Comparison of ENCODE assay signal across 8 cellular contexts in the genomic region with DNA sequence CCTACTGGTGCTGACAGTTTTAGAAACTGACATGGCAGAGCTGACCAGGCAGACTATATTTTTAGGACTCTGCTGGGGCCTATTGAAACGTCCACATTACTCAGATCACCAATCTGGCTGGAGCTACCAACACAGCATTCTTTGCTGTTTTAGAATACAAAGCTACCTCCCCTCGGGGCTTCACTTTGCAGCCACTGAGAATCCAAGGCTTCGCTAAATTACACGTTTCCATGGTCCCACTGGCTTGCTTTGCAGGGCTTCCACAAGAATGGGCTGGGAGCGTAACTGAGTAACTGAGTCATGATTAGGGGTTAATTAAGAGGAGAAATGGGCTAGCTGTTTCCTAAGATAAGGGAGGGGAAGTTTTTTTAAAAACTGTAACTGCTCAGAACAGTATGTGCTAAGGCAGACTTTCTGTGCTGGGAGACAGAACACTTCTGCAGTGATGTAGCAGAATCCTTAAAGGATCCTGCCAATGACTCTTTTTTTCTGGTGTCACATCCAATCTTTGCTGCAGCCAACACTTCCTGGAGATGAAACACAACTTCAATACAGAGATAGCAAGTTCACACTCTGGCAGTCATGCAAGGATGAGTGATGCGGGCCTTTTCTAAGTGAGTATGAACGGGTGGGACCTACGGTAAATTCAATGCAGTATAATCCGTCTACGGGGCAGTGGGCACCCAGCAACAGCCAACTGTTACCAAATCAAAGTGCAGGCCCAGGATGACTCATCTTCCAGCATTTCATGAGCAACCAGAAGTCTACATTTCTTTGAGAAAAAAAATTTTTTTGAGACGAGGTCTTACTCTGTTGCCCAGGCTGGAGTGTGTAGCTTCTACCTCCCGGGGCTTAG. TPM values are rescaled to one million over a fixed set of nuclear protein-coding genes. Genes with fewer than 3 reads are reported as not detected.
A peak's percentile ranks its signal among the peaks of the same experiment; 100 is the strongest.
DNase-seq lines count a peak whose midpoint lies in the region; ATAC-seq and TF ChIP-seq lines count a peak whose summit lies in the region.

No MANE protein-coding gene starts in this region.

- peaks cover 22% of the 10 kb centered on the region for H3K36me3 Mint-ChIP-seq in activated CD4-positive, alpha-beta memory T cell treated with anti-CD3 and anti-CD28 coated beads, Interleukin-2, amount 10 ng/mL, durations not matched to agents 7 days and 5 days (ENCODE audit: low read depth)
- peaks cover 24% of the 10 kb centered on the region for H3K36me3 Mint-ChIP-seq in T-cell

- ATAC-seq in foreskin keratinocyte (peak; percentile 42), GM18861 (IDR thresholded peaks at IDR 0.05; ENCODE audit: unreplicated experiment) (no peak), T-cell (replicated peaks in 1 of 4) (no peak)

- H3K27ac ChIP-seq in foreskin keratinocyte, result no peak overlapping the region

- CTCF ChIA-PET in GM10248 (lab: Yijun Ruan, JAX), result interaction anchor here (1.0 to 1.7 kb wide), 3 partner anchors 11 to 44 kb away, joined by 3 to 5 read pairs (median 4); partner anchors contain the start of gene NDUFS5
- CTCF ChIA-PET in activated CD4-positive, alpha-beta memory T cell treated with anti-CD3 and anti-CD28 coated beads, Interleukin-2, amount 10 ng/mL, durations not matched to agents 7 days and 5 days (lab: Charles Lee), result no interaction called here
- CTCF ChIA-PET in T-cell (lab: Charles Lee), result interaction anchor here in 1 of 2 donors (0.6 kb wide), 1 partner anchor 199 kb away, joined by 3 read pairs; no protein-coding TSS in a partner anchor

- H3K9me3 Mint-ChIP-seq in activated CD4-positive, alpha-beta memory T cell treated with anti-CD3 and anti-CD28 coated beads, Interleukin-2, amount 10 ng/mL, durations not matched to agents 7 days and 5 days, result no peaks in the 10 kb centered on the region
- no peaks in the 10 kb centered on the region for H3K9me3 Mint-ChIP-seq in T-cell

- no peak for TF ChIP-seq CTCF in GM10248 (IDR thresholded peaks at IDR 0.05; ENCODE audit: control extremely low read depth, extremely low read depth, low read depth, missing control alignments)
- no peak for TF ChIP-seq CTCF in foreskin keratinocyte (conservative IDR thresholded peaks at IDR 0.05)

- POLR2A ChIA-PET in GM10248 (lab: Yijun Ruan, JAX), result no interaction called here
- POLR2A ChIA-PET in activated CD4-positive, alpha-beta memory T cell treated with anti-CD3 and anti-CD28 coated beads, Interleukin-2, amount 10 ng/mL, durations not matched to agents 7 days and 5 days (lab: Charles Lee), result no interaction called here
- POLR2A ChIA-PET in T-cell (lab: Charles Lee), result interaction anchor here in 1 of 2 donors (0.7 kb wide), 1 partner anchor 173 kb away, joined by 5 read pairs; no protein-coding TSS in a partner anchor

- no peak overlapping the region for H3K4me3 ChIP-seq in skeletal muscle cell (ENCODE audit: low read depth, low read length)

- no peak overlapping the region for H3K27ac Mint-ChIP-seq in activated CD4-positive, alpha-beta memory T cell treated with anti-CD3 and anti-CD28 coated beads, Interleukin-2, amount 10 ng/mL, durations not matched to agents 7 days and 5 days
- no peak overlapping the region for H3K27ac Mint-ChIP-seq in T-cell

- H3K4me3 Mint-ChIP-seq in activated CD4-positive, alpha-beta memory T cell treated with anti-CD3 and anti-CD28 coated beads, Interleukin-2, amount 10 ng/mL, durations not matched to agents 7 days and 5 days, result no peak overlapping the region
- no peak overlapping the region for H3K4me3 Mint-ChIP-seq in T-cell

- H3K27me3 Mint-ChIP-seq in activated CD4-positive, alpha-beta memory T cell treated with anti-CD3 and anti-CD28 coated beads, Interleukin-2, amount 10 ng/mL, durations not matched to agents 7 days and 5 days, result no peaks in the 10 kb centered on the region
- H3K27me3 Mint-ChIP-seq in T-cell, result no peaks in the 10 kb centered on the region

- H3K4me1 ChIP-seq in foreskin keratinocyte, result no peaks in the 10 kb centered on the region

- H3K27me3 ChIP-seq in foreskin keratinocyte, result no peaks in the 10 kb centered on the region

- peak; percentile 45 for DNase-seq in GM10248 (ENCODE audit: extremely low spot score)
- peak; percentile 89 for DNase-seq in RPMI7951 (ENCODE audit: low read depth)
- DNase-seq in foreskin keratinocyte, result peak; percentile 46 to 63
- peak; percentile 81 for DNase-seq in skeletal muscle cell (ENCODE audit: low read depth)
- no peak for DNase-seq in activated CD4-positive, alpha-beta memory T cell treated with anti-CD3 and anti-CD28 coated beads, Interleukin-2, amount 10 ng/mL, durations not matched to agents 7 days and 5 days
- DNase-seq in T-cell, result no peak
- DNase-seq in NCI-H524 (lab: John Stamatoyannopoulos, UW), result no peak

- H3K4me1 Mint-ChIP-seq in activated CD4-positive, alpha-beta memory T cell treated with anti-CD3 and anti-CD28 coated beads, Interleukin-2, amount 10 ng/mL, durations not matched to agents 7 days and 5 days, result peaks cover 5% of the 10 kb centered on the region
- peaks cover 5 to 9% (median 5%) of the 10 kb centered on the region in 3 donors for H3K4me1 Mint-ChIP-seq in T-cell

RNA-seq across cellular contexts. Expression of gene NDUFS5, which starts 21.5 kb away (rescaled TPM):
- 823 and 839 TPM in 2 replicates for total RNA-seq in RPMI7951 (2014; rRNA removed; shearing (Covaris generic))
- 354 and 495 TPM in 2 replicates for total RNA-seq in foreskin keratinocyte
- polyA plus RNA-seq in foreskin keratinocyte, result 548 and 757 TPM in 2 replicates
- 100 to 1,000 TPM; 148 to 153 TPM for total RNA-seq in activated CD4-positive, alpha-beta memory T cell treated with anti-CD3 and anti-CD28 coated beads, Interleukin-2, amount 10 ng/mL, durations not matched to agents 7 days and 5 days
- 100 to 1,000 TPM in 3 of 5 donors, 10 to 100 TPM in 2; 95.3 to 120 (median 101) TPM for total RNA-seq in T-cell

RNA-seq across cellular contexts. Expression of gene AKIRIN1, which starts 56.5 kb away (rescaled TPM):
- total RNA-seq in RPMI7951 (2014; rRNA removed; shearing (Covaris generic)), result 42.9 and 43.3 TPM in 2 replicates
- 52.4 and 55.7 TPM in 2 replicates for total RNA-seq in foreskin keratinocyte
- 31.1 and 35.9 TPM in 2 replicates for polyA plus RNA-seq in foreskin keratinocyte
- 10 to 100 TPM; 68.8 to 72.5 TPM for total RNA-seq in activated CD4-positive, alpha-beta memory T cell treated with anti-CD3 and anti-CD28 coated beads, Interleukin-2, amount 10 ng/mL, durations not matched to agents 7 days and 5 days
- 10 to 100 TPM; 62.7 to 79.8 (median 72.7) TPM for total RNA-seq in T-cell

Comparison
In these comparisons a context has a peak if more than half of its experiments do, and no peak if none do; other contexts are left out.
1. DNase-seq: peak in GM10248 (single experiment), RPMI7951 (single experiment), foreskin keratinocyte (2 of 2) and skeletal muscle cell (single experiment); none in activated CD4-positive, alpha-beta memory T cell treated with anti-CD3 and anti-CD28 coated beads, Interleukin-2, amount 10 ng/mL, durations not matched to agents 7 days and 5 days (single experiment), T-cell (0 of 34) and NCI-H524 (0 of 2).